Comparison of ENCODE assay signal across 25 cellular contexts in the genomic region with DNA sequence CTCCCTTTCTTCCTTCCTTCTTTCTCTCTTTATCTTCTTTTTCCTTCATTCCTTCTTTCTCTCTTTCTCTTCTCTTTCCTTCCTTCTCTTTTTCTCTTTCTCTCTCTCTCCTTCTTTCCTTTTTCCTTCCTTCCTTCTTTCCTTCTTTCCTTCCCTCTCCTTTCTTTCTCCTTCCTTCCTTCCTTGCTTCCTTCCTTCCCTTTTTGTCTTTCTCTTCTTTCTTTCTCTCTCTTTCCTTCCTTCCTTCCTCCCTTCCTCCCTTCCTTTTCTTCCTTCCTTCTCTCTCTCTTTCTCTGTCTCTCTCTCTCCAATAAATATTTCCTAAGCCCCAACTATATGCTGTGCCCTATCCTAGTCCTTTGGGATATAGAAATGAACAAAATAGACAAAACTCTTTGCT.
DNase-seq lines count a peak whose midpoint lies in the region; ATAC-seq, FAIRE-seq and TF ChIP-seq lines count a peak whose summit lies in the region.
"Had no signal": no experiment of that assay in that cellular context is flagged by ENCODE, and none has a peak within 500 bp of the region (broad histone marks: within the 10 kb centered on the region; RNA-seq: fewer than 3 reads in every experiment).

No MANE protein-coding gene starts in this region.

- intact Hi-C loops in K562 (cut with micrococcal nuclease) = no loop called here

- H3K36me3 ChIP-seq in K562 (ENCODE audit: control insufficient read depth, insufficient read depth, low read length) = no peaks in the 10 kb centered on the region
- H3K36me3 ChIP-seq: BE2C, BLaER1 had no signal

- ATAC-seq in K562 (no peak), GM18861 (IDR thresholded peaks at IDR 0.05; ENCODE audit: unreplicated experiment) (no peak)
- ATAC-seq: GM12878 had no signal

- H3K27me3 ChIP-seq in K562 (ENCODE audit: control insufficient read depth in 2 of 2, insufficient read depth in 2 of 2, low read length in 2 of 2) = peaks cover 0 to 18% of the 10 kb centered on the region in 2 experiments; a peak in 2 of 5 replicates
- H3K27me3 ChIP-seq: BE2C, BLaER1 had no signal

- no peak for TF ChIP-seq EP300 in K562 (IDR thresholded peaks at IDR 0.05; ENCODE audit: low read length)

- no peaks in the 10 kb centered on the region for H4K20me1 ChIP-seq in K562 (replicated peaks; ENCODE audit: control insufficient read depth, insufficient read depth, low read length)
- H4K20me1 ChIP-seq: BLaER1 had no signal

- TF ChIP-seq RAD21 in K562 (CRISPR knock-in tag; conservative IDR thresholded peaks at IDR 0.05 in 1 of 2, IDR thresholded peaks at IDR 0.05 in 1 of 2) = no peak

- H3K9ac ChIP-seq in K562 (ENCODE audit: insufficient read depth in 1 of 2, low read depth in 2 of 2, low read length in 2 of 2) = no peak overlapping the region
- H3K9ac ChIP-seq: BLaER1 had no signal

- peak overlapping the region; percentile 25 for H3K27ac Mint-ChIP-seq in activated naive CD4-positive, alpha-beta T cell treated with anti-CD3 and anti-CD28 coated beads, Interleukin-2, amount 50 U/mL, for 24 hours
- H3K27ac Mint-ChIP-seq in glutamatergic neuron (ENCODE audit: unreplicated experiment) = peak overlapping the region; percentile 1
- no peak overlapping the region for H3K27ac Mint-ChIP-seq in activated CD4-positive, alpha-beta T cell treated with anti-CD3 and anti-CD28 coated beads, Interleukin-2, amount 10 ng/mL, durations not matched to agents 7 days and 5 days
- H3K27ac Mint-ChIP-seq: CD14-positive monocyte; CD4-positive, CD25-positive, alpha-beta regulatory T cell; CD8-positive, alpha-beta memory T cell had no signal

- no peak for TF ChIP-seq POLR2A in K562 (conservative IDR thresholded peaks at IDR 0.05)

- CTCF ChIA-PET in K562 (lab: Yijun Ruan, JAX; ENCODE audit: low intra/inter-chr PET ratio) = no interaction called here
- CTCF ChIA-PET in activated CD4-positive, alpha-beta T cell treated with anti-CD3 and anti-CD28 coated beads, Interleukin-2, amount 10 ng/mL, durations not matched to agents 7 days and 5 days (lab: Charles Lee) = no interaction called here

- no peaks in the 10 kb centered on the region for H3K9me3 Mint-ChIP-seq in activated naive CD4-positive, alpha-beta T cell treated with anti-CD3 and anti-CD28 coated beads, Interleukin-2, amount 50 U/mL, for 24 hours
- H3K9me3 Mint-ChIP-seq in glutamatergic neuron (ENCODE audit: unreplicated experiment) = peaks cover 1% of the 10 kb centered on the region
- no peaks in the 10 kb centered on the region for H3K9me3 Mint-ChIP-seq in activated CD4-positive, alpha-beta T cell treated with anti-CD3 and anti-CD28 coated beads, Interleukin-2, amount 10 ng/mL, durations not matched to agents 7 days and 5 days

- DNase-seq in activated naive CD4-positive, alpha-beta T cell (lab: John Stamatoyannopoulos, UW) = no peak
- DNase-seq in K562 (ENCODE audit: extremely low read depth in 1 of 4, low spot score in 3 of 4) (no peak), glutamatergic neuron (no peak)
- no peak for DNase-seq in activated CD4-positive, alpha-beta T cell treated with anti-CD3 and anti-CD28 coated beads, Interleukin-2, amount 10 ng/mL, durations not matched to agents 7 days and 5 days
- DNase-seq: AML-193; C1 segment of cervical spinal cord; CD4-positive, alpha-beta memory T cell; CD4-positive, CD25-positive, alpha-beta regulatory T cell; CD8-positive, alpha-beta memory T cell; DMS 273 treated with DMSO at 0.1 percent for 48 hours; DMS53; DMS79; DND-41; GDM1 had no signal

- no peaks in the 10 kb centered on the region for H3K9me1 ChIP-seq in K562 (ENCODE audit: control insufficient read depth, insufficient read depth, low read length)

- no peak overlapping the region for H3K4me3 ChIP-seq in K562
- H3K4me3 ChIP-seq: A549, BLaER1, GM12878 had no signal

- H3K9me3 ChIP-seq in K562 (replicated peaks; ENCODE audit: control insufficient read depth, insufficient read depth, low read depth, low read length) = no peaks in the 10 kb centered on the region
- H3K9me3 ChIP-seq: A549, BE2C, BLaER1 had no signal

- H3K27me3 Mint-ChIP-seq in activated naive CD4-positive, alpha-beta T cell treated with anti-CD3 and anti-CD28 coated beads, Interleukin-2, amount 50 U/mL, for 24 hours = peaks cover 41% of the 10 kb centered on the region
- H3K27me3 Mint-ChIP-seq in glutamatergic neuron (ENCODE audit: unreplicated experiment) = peaks cover 2% of the 10 kb centered on the region
- peaks cover 12% of the 10 kb centered on the region for H3K27me3 Mint-ChIP-seq in activated CD4-positive, alpha-beta T cell treated with anti-CD3 and anti-CD28 coated beads, Interleukin-2, amount 10 ng/mL, durations not matched to agents 7 days and 5 days

- H3K36me3 Mint-ChIP-seq in activated naive CD4-positive, alpha-beta T cell treated with anti-CD3 and anti-CD28 coated beads, Interleukin-2, amount 50 U/mL, for 24 hours = no peaks in the 10 kb centered on the region
- no peaks in the 10 kb centered on the region for H3K36me3 Mint-ChIP-seq in glutamatergic neuron (ENCODE audit: unreplicated experiment)
- H3K36me3 Mint-ChIP-seq in activated CD4-positive, alpha-beta T cell treated with anti-CD3 and anti-CD28 coated beads, Interleukin-2, amount 10 ng/mL, durations not matched to agents 7 days and 5 days (ENCODE audit: low read depth) = no peaks in the 10 kb centered on the region
- H3K36me3 Mint-ChIP-seq: CD14-positive monocyte; CD4-positive, alpha-beta memory T cell; CD4-positive, CD25-positive, alpha-beta regulatory T cell; CD8-positive, alpha-beta memory T cell had no signal

- no peak overlapping the region for H2AFZ ChIP-seq in K562 (ENCODE audit: low read depth, low read length)

- H3K4me1 Mint-ChIP-seq in activated naive CD4-positive, alpha-beta T cell treated with anti-CD3 and anti-CD28 coated beads, Interleukin-2, amount 50 U/mL, for 24 hours = no peaks in the 10 kb centered on the region
- H3K4me1 Mint-ChIP-seq in glutamatergic neuron (ENCODE audit: low read depth, unreplicated experiment) = peaks cover 35% of the 10 kb centered on the region
- H3K4me1 Mint-ChIP-seq in activated CD4-positive, alpha-beta T cell treated with anti-CD3 and anti-CD28 coated beads, Interleukin-2, amount 10 ng/mL, durations not matched to agents 7 days and 5 days = no peaks in the 10 kb centered on the region
- H3K4me1 Mint-ChIP-seq: CD14-positive monocyte; CD4-positive, alpha-beta memory T cell; CD8-positive, alpha-beta memory T cell had no signal

- no TSS peak for BruUV-seq in K562 (replicated peaks; lab: Mats Ljungman, UMichigan)

- in situ Hi-C loops in K562 (cut with MboI) = no loop called here

- no peak for TF ChIP-seq CTCF in K562 (IDR thresholded peaks at IDR 0.05 in 2 of 3, conservative IDR thresholded peaks at IDR 0.05 in 1 of 3; ENCODE audit: insufficient read depth in 2 of 3, low read depth in 1 of 3, low read length in 3 of 3)
- no peak for TF ChIP-seq CTCF in glutamatergic neuron (IDR thresholded peaks at IDR 0.05; ENCODE audit: partially characterized antibody, unreplicated experiment)

- no peak overlapping the region for H3K27ac ChIP-seq in K562 (ENCODE audit: extremely low read depth, low read depth, low read length)
- H3K27ac ChIP-seq: 22Rv1, A549, BLaER1 had no signal

- no peak overlapping the region for H3K4me3 Mint-ChIP-seq in activated naive CD4-positive, alpha-beta T cell treated with anti-CD3 and anti-CD28 coated beads, Interleukin-2, amount 50 U/mL, for 24 hours
- no peak overlapping the region for H3K4me3 Mint-ChIP-seq in glutamatergic neuron (ENCODE audit: unreplicated experiment)
- H3K4me3 Mint-ChIP-seq in activated CD4-positive, alpha-beta T cell treated with anti-CD3 and anti-CD28 coated beads, Interleukin-2, amount 10 ng/mL, durations not matched to agents 7 days and 5 days = no peak overlapping the region
- H3K4me3 Mint-ChIP-seq: CD14-positive monocyte; CD4-positive, alpha-beta memory T cell; CD4-positive, CD25-positive, alpha-beta regulatory T cell; CD8-positive, alpha-beta memory T cell had no signal

- FAIRE-seq in K562 (lab: Jason Lieb, UNC) = no peak
- FAIRE-seq: A549, GM12878, GM12892, GM18507, GM19239 had no signal

- no peak overlapping the region for H3K4me2 ChIP-seq in K562 (ENCODE audit: insufficient read depth, low read length)
- H3K4me2 ChIP-seq: A549, BLaER1 had no signal

- no peaks in the 10 kb centered on the region for H3K79me2 ChIP-seq in K562 (ENCODE audit: control insufficient read depth, insufficient read depth, low read length)

- POLR2A ChIA-PET in K562 (lab: Yijun Ruan, JAX) = no interaction called here
- POLR2A ChIA-PET in activated CD4-positive, alpha-beta T cell treated with anti-CD3 and anti-CD28 coated beads, Interleukin-2, amount 10 ng/mL, durations not matched to agents 7 days and 5 days (lab: Charles Lee) = no interaction called here

- no peaks in the 10 kb centered on the region for H3K4me1 ChIP-seq in K562 (replicated peaks in 1 of 2; ENCODE audit: control insufficient read depth in 2 of 2, insufficient read depth in 2 of 2, low read length in 2 of 2)
- H3K4me1 ChIP-seq: A549 had no signal

TF ChIP-seq in K562, 482 proteins besides CTCF, POLR2A, EP300 and RAD21:
- TF ChIP-seq ZNF785 (CRISPR knock-in tag; IDR thresholded peaks at IDR 0.05) = no peak
- TF ChIP-seq, protein P1, sequence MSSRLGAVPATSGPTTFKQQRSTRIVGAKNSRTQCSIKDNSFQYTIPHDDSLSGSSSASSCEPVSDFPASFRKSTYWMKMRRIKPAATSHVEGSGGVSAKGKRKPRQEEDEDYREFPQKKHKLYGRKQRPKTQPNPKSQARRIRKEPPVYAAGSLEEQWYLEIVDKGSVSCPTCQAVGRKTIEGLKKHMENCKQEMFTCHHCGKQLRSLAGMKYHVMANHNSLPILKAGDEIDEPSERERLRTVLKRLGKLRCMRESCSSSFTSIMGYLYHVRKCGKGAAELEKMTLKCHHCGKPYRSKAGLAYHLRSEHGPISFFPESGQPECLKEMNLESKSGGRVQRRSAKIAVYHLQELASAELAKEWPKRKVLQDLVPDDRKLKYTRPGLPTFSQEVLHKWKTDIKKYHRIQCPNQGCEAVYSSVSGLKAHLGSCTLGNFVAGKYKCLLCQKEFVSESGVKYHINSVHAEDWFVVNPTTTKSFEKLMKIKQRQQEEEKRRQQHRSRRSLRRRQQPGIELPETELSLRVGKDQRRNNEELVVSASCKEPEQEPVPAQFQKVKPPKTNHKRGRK (tag; IDR thresholded peaks at IDR 0.05) = peak; percentile 47; the same call in 1 of the 2 replicates
- no peak for TF ChIP-seq MYC (IDR thresholded peaks at IDR 0.05; ENCODE audit: low read depth, low read length)
- TF ChIP-seq MYC (CRISPR knock-in tag; IDR thresholded peaks at IDR 0.05; ENCODE audit: borderline replicate concordance, low read depth) = no peak
- TF ChIP-seq, protein P2, sequence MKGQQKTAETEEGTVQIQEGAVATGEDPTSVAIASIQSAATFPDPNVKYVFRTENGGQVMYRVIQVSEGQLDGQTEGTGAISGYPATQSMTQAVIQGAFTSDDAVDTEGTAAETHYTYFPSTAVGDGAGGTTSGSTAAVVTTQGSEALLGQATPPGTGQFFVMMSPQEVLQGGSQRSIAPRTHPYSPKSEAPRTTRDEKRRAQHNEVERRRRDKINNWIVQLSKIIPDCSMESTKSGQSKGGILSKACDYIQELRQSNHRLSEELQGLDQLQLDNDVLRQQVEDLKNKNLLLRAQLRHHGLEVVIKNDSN (CRISPR knock-in tag; IDR thresholded peaks at IDR 0.05) = no peak
- no peak for TF ChIP-seq KHSRP (IDR thresholded peaks at IDR 0.05)
- TF ChIP-seq NONO (IDR thresholded peaks at IDR 0.05; ENCODE audit: low read depth in 2 of 2, low read length in 1 of 2) = no peak
